Comparison of ENCODE assay signal across 8 cellular contexts in genomic region chr12:23450810-23451209, GRCh38.
"Had no signal": no experiment of that assay in that cellular context is flagged by ENCODE, and none has a peak within 500 bp of the region (broad histone marks: within the 10 kb centered on the region; RNA-seq: fewer than 3 reads in every experiment).

No MANE protein-coding gene starts in this region.

- ATAC-seq: GM12878 had no signal

- H3K4me3 ChIP-seq: GM12878 had no signal

- FAIRE-seq: G401.6, GM12878, GM12891, GM12892, GM18507, GM19239 had no signal

- DNase-seq: GDM1, GF-D8 had no signal
